ENCODE assay signal across 18 cellular contexts in genomic region chr18:2050702-2051201, GRCh38.
DNase-seq lines count a peak whose midpoint lies in the region; TF ChIP-seq lines count a peak whose summit lies in the region.
"Had no signal": no experiment of that assay in that cellular context is flagged by ENCODE, and none has a peak within 500 bp of the region (broad histone marks: within the 10 kb centered on the region; RNA-seq: fewer than 3 reads in every experiment).

No MANE protein-coding gene starts in this region.

- TF ChIP-seq POLR2A in esophagus muscularis mucosa (IDR thresholded peaks at IDR 0.05; ENCODE audit: low read depth): no peak

- no peak for TF ChIP-seq EP300 in esophagus muscularis mucosa (IDR thresholded peaks at IDR 0.05)

- H3K27me3 ChIP-seq in BLaER1 treated with 17β-estradiol and CSF1 and Interleukin-3, amounts not matched to agents 10 nM and 100 nM: no peaks in the 10 kb centered on the region
- H3K27me3 ChIP-seq in HL-60 (ENCODE audit: insufficient read depth, poor library complexity, severe bottlenecking) (no peaks in the 10 kb centered on the region), PC-9 (ENCODE audit: insufficient read depth, low read depth) (no peaks in the 10 kb centered on the region), esophagus muscularis mucosa (no peaks in the 10 kb centered on the region), H7 (ENCODE audit: control insufficient read depth, insufficient read depth, low read length) (no peaks in the 10 kb centered on the region)
- H3K27me3 ChIP-seq: gastrocnemius medialis, vagina had no signal

- peak overlapping the region; percentile 53 for H2AFZ ChIP-seq in PC-9

- peak overlapping the region; percentile 67 to 86 (median 80) for H3K4me2 ChIP-seq in BLaER1 treated with 17β-estradiol and CSF1 and Interleukin-3, amounts not matched to agents 10 nM and 100 nM
- H3K4me2 ChIP-seq in PC-9: peak overlapping the region; percentile 37

- CTCF ChIA-PET in PC-9 (lab: Charles Lee): no interaction called here

- no peaks in the 10 kb centered on the region for H4K20me1 ChIP-seq in BLaER1 treated with 17β-estradiol and CSF1 and Interleukin-3, amounts not matched to agents 10 nM and 100 nM
- no peaks in the 10 kb centered on the region for H4K20me1 ChIP-seq in PC-9 (ENCODE audit: insufficient read depth)

- intact Hi-C loops in PC-9 (cut with micrococcal nuclease; ENCODE audit: unreplicated experiment): no loop called here
- intact Hi-C loops in esophagus muscularis mucosa (cut with DNase I): no loop called here

- peak overlapping the region in 9 of 11 experiments; percentile 61 to 88 (median 80); a peak in 17 of 22 replicates for H3K27ac ChIP-seq in BLaER1 treated with 17β-estradiol and CSF1 and Interleukin-3, amounts not matched to agents 10 nM and 100 nM
- H3K27ac ChIP-seq in HL-60 (replicated peaks): peak overlapping the region; percentile 65
- 0 out of 2 replicates have a peak overlapping the region, but pooled peaks have one; percentile 1 for H3K27ac ChIP-seq in PC-9
- no peak overlapping the region for H3K27ac ChIP-seq in esophagus muscularis mucosa (replicated peaks in 1 of 4)
- H3K27ac ChIP-seq: gastrocnemius medialis, vagina had no signal

- peaks cover 8% of the 10 kb centered on the region; the same call in 1 of the 2 replicates for H3F3A ChIP-seq in PC-9 (ENCODE audit: insufficient read depth, low read depth)

- peaks cover 5 to 8% (median 7%) of the 10 kb centered on the region in 11 experiments; a peak in 21 of 22 replicates for H3K9me3 ChIP-seq in BLaER1 treated with 17β-estradiol and CSF1 and Interleukin-3, amounts not matched to agents 10 nM and 100 nM (replicated peaks in 1 of 11)
- H3K9me3 ChIP-seq in PC-9 (ENCODE audit: insufficient read depth, low read depth): peaks cover 8% of the 10 kb centered on the region
- H3K9me3 ChIP-seq in esophagus muscularis mucosa: peaks cover 0 to 7% (median 0%) of the 10 kb centered on the region in 4 donors
- H3K9me3 ChIP-seq: gastrocnemius medialis, vagina had no signal

- DNase-seq in HL-60 (ENCODE audit: low read depth in 1 of 2, low spot score in 1 of 2) (no peak), PC-9 (peak; percentile 41 to 62), iris pigment epithelial cell (ENCODE audit: low read depth) (peak; percentile 4), hypothalamus (lab: John Stamatoyannopoulos, UW) (no peak), esophagus muscularis mucosa (ENCODE audit: extremely low spot score) (no peak), H7 (no peak), T-helper 2 cell (no peak)
- DNase-seq: activated CD4-positive, CD25-positive, alpha-beta regulatory T cell; activated naive CD4-positive, alpha-beta T cell treated with anti-CD3 and anti-CD28 coated beads for 36 hours; gastrocnemius medialis; mucosa of descending colon; NCI-H1417; NCI-H446; occipital lobe; stimulated activated naive CD4-positive, alpha-beta T cell; T-helper 1 cell had no signal

- H3K4me3 ChIP-seq in BLaER1 treated with 17β-estradiol and CSF1 and Interleukin-3, amounts not matched to agents 10 nM and 100 nM: no peak overlapping the region
- H3K4me3 ChIP-seq in HL-60 (replicated peaks; ENCODE audit: insufficient read depth, low read length) (no peak overlapping the region), PC-9 (no peak overlapping the region), esophagus muscularis mucosa (no peak overlapping the region), H7 (ENCODE audit: insufficient read depth, low read depth, low read length) (no peak overlapping the region)
- H3K4me3 ChIP-seq: gastrocnemius medialis, mucosa of descending colon, vagina had no signal

- peaks cover 18 to 63% (median 54%) of the 10 kb centered on the region in 10 experiments for H3K4me1 ChIP-seq in BLaER1 treated with 17β-estradiol and CSF1 and Interleukin-3, amounts not matched to agents 10 nM and 100 nM
- H3K4me1 ChIP-seq in PC-9 (replicated peaks; ENCODE audit: insufficient read depth) (peaks cover 11% of the 10 kb centered on the region; the same call in 1 of the 2 replicates), esophagus muscularis mucosa (no peaks in the 10 kb centered on the region)
- H3K4me1 ChIP-seq: gastrocnemius medialis, vagina had no signal

- 67% methylated on average over 3 of the region's 3 CpGs for WGBS in esophagus muscularis mucosa

- no peaks in the 10 kb centered on the region for H3K9me2 ChIP-seq in PC-9 (ENCODE audit: insufficient read depth)

- TF ChIP-seq CTCF in HL-60 (IDR thresholded peaks at IDR 0.05; ENCODE audit: insufficient read depth, low read length) (no peak), PC-9 (conservative IDR thresholded peaks at IDR 0.05) (no peak), esophagus muscularis mucosa (IDR thresholded peaks at IDR 0.05) (no peak)

- no peaks in the 10 kb centered on the region for H3K36me3 ChIP-seq in BLaER1 treated with 17β-estradiol and CSF1 and Interleukin-3, amounts not matched to agents 10 nM and 100 nM
- H3K36me3 ChIP-seq in PC-9 (ENCODE audit: low read depth): no peaks in the 10 kb centered on the region
- no peaks in the 10 kb centered on the region for H3K36me3 ChIP-seq in esophagus muscularis mucosa
- no peaks in the 10 kb centered on the region for H3K36me3 ChIP-seq in H7 (replicated peaks; ENCODE audit: control insufficient read depth, insufficient read depth, low read length)
- H3K36me3 ChIP-seq: gastrocnemius medialis, vagina had no signal

- POLR2A ChIA-PET in PC-9 (lab: Charles Lee; ENCODE audit: unreplicated experiment): interaction anchor here (0.7 kb wide), 1 partner anchor 62 kb away, joined by 6 read pairs; no protein-coding TSS in a partner anchor

- H3K79me2 ChIP-seq in PC-9 (ENCODE audit: low read depth): no peaks in the 10 kb centered on the region

- peak overlapping the region in 8 of 11 experiments; percentile 59 to 72 (median 67); a peak in 9 of 22 replicates for H3K9ac ChIP-seq in BLaER1 treated with 17β-estradiol and CSF1 and Interleukin-3, amounts not matched to agents 10 nM and 100 nM

- no TSS peak for BruUV-seq in PC-9 (replicated peaks; lab: Mats Ljungman, UMichigan)

Comparison
In these comparisons a context has a peak if more than half of its experiments do, and no peak if none do; other contexts are left out.
1. H3K27ac ChIP-seq: peak in BLaER1 treated with 17β-estradiol and CSF1 and Interleukin-3, amounts not matched to agents 10 nM and 100 nM (9 of 11), HL-60 (single experiment) and PC-9 (single experiment); none in esophagus muscularis mucosa (0 of 4).
2. DNase-seq: peak in PC-9 (2 of 2) and iris pigment epithelial cell (single experiment); none in HL-60 (0 of 2), hypothalamus (0 of 51), esophagus muscularis mucosa (single experiment), H7 (single experiment) and T-helper 2 cell (0 of 5).